In genomic region chr1:28581531-28582247, GRCh38 we compare ENCODE assay signal across 8 cellular contexts. TPM values are rescaled to one million over a fixed set of nuclear protein-coding genes. Genes with fewer than 3 reads are reported as not detected.
A peak's percentile ranks its signal among the peaks of the same experiment; 100 is the strongest.
DNase-seq lines count a peak whose midpoint lies in the region; ATAC-seq and TF ChIP-seq lines count a peak whose summit lies in the region.

No MANE protein-coding gene starts in this region.

- CTCF ChIA-PET in RWPE1 (lab: Yijun Ruan, JAX), result interaction anchor here (0.7 to 1.1 kb wide), 2 partner anchors 9 to 21 kb away, joined by 3 to 8 read pairs; no protein-coding TSS in a partner anchor

- H3K4me3 ChIP-seq in GM23338 (peak overlapping the region; percentile 100), fibroblast of the aortic adventitia (ENCODE audit: low read depth, low read length) (peak overlapping the region; percentile 73), stomach (peak overlapping the region; percentile 84 to 96 (median 92))

- WGBS in stomach, 5 donors, result 0 to 5% (median 0%) methylated on average over 4 to 75 of the region's 75 CpGs

- H3K4me1 ChIP-seq in GM23338 (ENCODE audit: insufficient read depth) (peaks cover 19% of the 10 kb centered on the region), stomach (peaks cover 22 to 37% (median 33%) of the 10 kb centered on the region in 4 donors)

- H3K27ac Mint-ChIP-seq in GM23338 (peak overlapping the region; percentile 96), neural crest cell (ENCODE audit: unreplicated experiment) (peak overlapping the region; percentile 98)

- H3K36me3 Mint-ChIP-seq in GM23338 (ENCODE audit: low read depth), result peaks cover 49% of the 10 kb centered on the region
- H3K36me3 Mint-ChIP-seq in neural crest cell (ENCODE audit: low read depth), result peaks cover 31% of the 10 kb centered on the region

- peaks cover 49% of the 10 kb centered on the region for H3F3A ChIP-seq in GM23338 (replicated peaks; ENCODE audit: low read depth)

- peak overlapping the region; percentile 100 for H3K4me2 ChIP-seq in GM23338

- TF ChIP-seq EP300 in stomach (IDR thresholded peaks at IDR 0.05), result no peak

- no peaks in the 10 kb centered on the region for H3K9me3 ChIP-seq in stomach

- H3K9me3 Mint-ChIP-seq in GM23338 (no peaks in the 10 kb centered on the region), neural crest cell (no peaks in the 10 kb centered on the region)

- H3K36me3 ChIP-seq in GM23338 (ENCODE audit: insufficient read depth), result peaks cover 39% of the 10 kb centered on the region
- H3K36me3 ChIP-seq in stomach, result peaks cover 34 to 39% (median 36%) of the 10 kb centered on the region in 4 donors

- POLR2A ChIA-PET in RWPE1 (lab: Yijun Ruan, JAX; ENCODE audit: low non-redundant PET), result interaction anchor here (0.6 to 2.1 kb wide), 8 partner anchors 9 to 137 kb away, joined by 3 to 13 read pairs (median 4); partner anchors contain the start of gene TRNAU1AP

- H4K20me1 ChIP-seq in GM23338 (replicated peaks; ENCODE audit: insufficient read depth), result peaks cover 30% of the 10 kb centered on the region

- ATAC-seq in GM23338, result peak; percentile 86

- TF ChIP-seq CTCF in GM23338 (conservative IDR thresholded peaks at IDR 0.05; ENCODE audit: low read depth in 2 of 2) (no peak), RWPE1 (conservative IDR thresholded peaks at IDR 0.05; ENCODE audit: low read depth) (no peak), fibroblast of the aortic adventitia (IDR thresholded peaks at IDR 0.05; ENCODE audit: insufficient read depth, low read length) (no peak), neural crest cell (conservative IDR thresholded peaks at IDR 0.05) (peak; percentile 11), stomach (IDR thresholded peaks at IDR 0.05) (peak in 2 of 7 experiments; percentile 13 to 32)

- peak overlapping the region; percentile 96 for H2AFZ ChIP-seq in GM23338

- peaks cover 4% of the 10 kb centered on the region; the same call in 1 of the 2 replicates for H3K27me3 ChIP-seq in GM23338 (ENCODE audit: insufficient read depth)
- H3K27me3 ChIP-seq in stomach, result no peaks in the 10 kb centered on the region

- peak; percentile 98 for DNase-seq in ELF-1 (ENCODE audit: low read depth, low spot score)
- DNase-seq in GM23338 (ENCODE audit: low spot score), result peak; percentile 95
- DNase-seq in LHCN-M2 (ENCODE audit: low read depth), result peak; percentile 94
- DNase-seq in RWPE1 (ENCODE audit: low spot score), result peak; percentile 94
- DNase-seq in activated effector memory CD4-positive, alpha-beta T cell treated with Interleukin-2 at 50 U/mL for 16 hours, result peak; percentile 90
- peak; percentile 95 for DNase-seq in fibroblast of the aortic adventitia (ENCODE audit: low read depth)
- DNase-seq in neural crest cell (ENCODE audit: low read depth, low spot score), result peak; percentile 98
- peak; percentile 98 for DNase-seq in stomach

- H3K79me2 ChIP-seq in GM23338 (replicated peaks; ENCODE audit: insufficient read depth), result peaks cover 35% of the 10 kb centered on the region

- H3K4me3 Mint-ChIP-seq in GM23338 (peak overlapping the region; percentile 98), neural crest cell (peak overlapping the region; percentile 94)

- H3K9me2 ChIP-seq in GM23338 (ENCODE audit: insufficient read depth), result no peaks in the 10 kb centered on the region

- H3K27ac ChIP-seq in GM23338 (ENCODE audit: low read depth) (peak overlapping the region; percentile 92), RWPE1 (peak overlapping the region; percentile 88), stomach (peak overlapping the region; percentile 89 to 97 (median 92))

- intact Hi-C loops in stomach (cut with DNase I; ENCODE audit: low total_unique reads), result no loop called here

- H3K4me1 Mint-ChIP-seq in GM23338 (peaks cover 21% of the 10 kb centered on the region), neural crest cell (peaks cover 44% of the 10 kb centered on the region)

- peak in 2 of 4 donors; percentile 70 to 71 for TF ChIP-seq POLR2A in stomach (IDR thresholded peaks at IDR 0.05)

- H3K27me3 Mint-ChIP-seq in GM23338 (ENCODE audit: insufficient read depth, low read depth, poor library complexity), result peaks cover 22% of the 10 kb centered on the region
- peaks cover 10% of the 10 kb centered on the region for H3K27me3 Mint-ChIP-seq in neural crest cell (ENCODE audit: low read depth)

TF ChIP-seq in GM23338, 12 proteins besides CTCF, POLR2A, EP300 and RAD21 (continues in another document):
- no peak for TF ChIP-seq ZNF462 (CRISPR knock-in tag; IDR thresholded peaks at IDR 0.05)

RNA-seq across cellular contexts. Expression of gene RAB42, which starts 10.4 kb away (rescaled TPM):
- total RNA-seq in GM23338 (2014; rRNA removed; shearing (Covaris generic)), result 17.7 and 22.5 TPM in 2 replicates
- polyA plus RNA-seq in GM23338 (2016; fragmentation: Nextera tagmentation; extraction: Ambion mirVana) (12.4 and 13.0 TPM in 2 replicates), stomach (1 to 10 TPM in 2 of 3 donors, under 1 TPM in 1; 0.70 to 1.6 (median 1.5) TPM)
- total RNA-seq in LHCN-M2 (2014; rRNA removed) (1.6 and 3.0 TPM in 2 replicates), fibroblast of the aortic adventitia (ENCODE audit: low replicate concordance) (1.6 and 3.4 TPM in 2 replicates), neural crest cell (1.5 and 2.8 TPM in 2 replicates), stomach (1 to 10 TPM in 3 of 5 donors, not detected in 2; 2.8 to 5.5 (median 4.6) TPM)
- polyA plus RNA-seq in LHCN-M2 (2012), result 1.6 TPM

RNA-seq across cellular contexts. Expression of gene TRNAU1AP, which starts 28.8 kb away (rescaled TPM):
- total RNA-seq in GM23338 (2014; rRNA removed; shearing (Covaris generic)), result 13.0 and 20.3 TPM in 2 replicates
- polyA plus RNA-seq in GM23338 (2016; fragmentation: Nextera tagmentation; extraction: Ambion mirVana), result 39.2 and 42.1 TPM in 2 replicates
- 17.8 and 22.6 TPM in 2 replicates for total RNA-seq in LHCN-M2 (2014; rRNA removed)
- 36.0 TPM for polyA plus RNA-seq in LHCN-M2 (2012)
- total RNA-seq in fibroblast of the aortic adventitia (ENCODE audit: low replicate concordance), result 18.8 and 29.7 TPM in 2 replicates
- 36.1 and 39.2 TPM in 2 replicates for total RNA-seq in neural crest cell
- 100 to 1,000 TPM in 1 of 5 donors, 10 to 100 TPM in 3, 1 to 10 TPM in 1; 6.2 to 112 (median 23.1) TPM for total RNA-seq in stomach
- 10 to 100 TPM; 22.1 to 25.6 (median 23.7) TPM for polyA plus RNA-seq in stomach

Comparison
In these comparisons a context has a peak if more than half of its experiments do, and no peak if none do; other contexts are left out.
1. Peak in every context shown above with its lines: DNase-seq, ATAC-seq, H3K4me3 ChIP-seq and H3K27ac ChIP-seq.